ENCODE assay signal across 22 cellular contexts in genomic region chr12:14325716-14326343, GRCh38.
"Had no signal": no experiment of that assay in that cellular context is flagged by ENCODE, and none has a peak within 500 bp of the region (broad histone marks: within the 10 kb centered on the region; RNA-seq: fewer than 3 reads in every experiment).

No MANE protein-coding gene starts in this region.

- H3K36me3 ChIP-seq: left ventricle myocardium inferior, ovary, sigmoid colon, spleen, stomach, thyroid gland, transverse colon, upper lobe of left lung, vagina had no signal

- H3K27ac Mint-ChIP-seq: memory B cell; naive thymus-derived CD4-positive, alpha-beta T cell; natural killer cell treated with Interleukin-12 subunit alpha and Interleukin-12 subunit beta and Interleukin-15 and Interleukin-18, amount 100 ng/mL, for 72 hours; progenitor cell of endocrine pancreas; stimulated activated naive B cell treated with anti-CD40 and anti-IgM and Interleukin-4, amounts not matched to agents 10 μg/mL and 1 μg/mL and 100 μg/mL, for 72 hours had no signal

- H3K4me1 ChIP-seq: left ventricle myocardium inferior, sigmoid colon, spleen, stomach, testis, thyroid gland, transverse colon, upper lobe of left lung, vagina had no signal

- DNase-seq: islet precursor cell; left ventricle myocardium inferior; midbrain; mucosa of descending colon; naive thymus-derived CD4-positive, alpha-beta T cell; ovary; retina; sigmoid colon; small intestine; spleen; stimulated activated naive B cell treated with anti-CD40 and anti-IgM and Interleukin-4, amounts not matched to agents 10 μg/mL and 1 μg/mL and 100 μg/mL, for 72 hours; stimulated activated naive CD8-positive, alpha-beta T cell treated with anti-CD3 and anti-CD28 coated beads, Interleukin-15, Interleukin-2, amounts not matched to agents 100 U/mL and 50 U/mL, for 24 hours; stomach; testis; thyroid gland; transverse colon; upper lobe of left lung had no signal

- H3K36me3 Mint-ChIP-seq: naive thymus-derived CD4-positive, alpha-beta T cell; natural killer cell treated with Interleukin-12 subunit alpha and Interleukin-12 subunit beta and Interleukin-15 and Interleukin-18, amount 100 ng/mL, for 72 hours had no signal

- H3K9me3 Mint-ChIP-seq: memory B cell; natural killer cell treated with Interleukin-12 subunit alpha and Interleukin-12 subunit beta and Interleukin-15 and Interleukin-18, amount 100 ng/mL, for 72 hours had no signal

- H3K4me3 ChIP-seq: left ventricle myocardium inferior, lung, mucosa of descending colon, ovary, sigmoid colon, spleen, stomach, testis, thyroid gland, transverse colon, upper lobe of left lung, vagina had no signal

- H3K27me3 ChIP-seq: ovary, sigmoid colon, spleen, stomach, testis, thyroid gland, transverse colon, upper lobe of left lung, vagina had no signal

- H3K27ac ChIP-seq: left ventricle myocardium inferior, ovary, sigmoid colon, spleen, stomach, testis, thyroid gland, transverse colon, upper lobe of left lung, vagina had no signal

- H3K9me3 ChIP-seq: mucosa of descending colon, ovary, sigmoid colon, testis, thyroid gland, transverse colon, upper lobe of left lung, vagina had no signal

- H3K4me3 Mint-ChIP-seq: memory B cell; naive thymus-derived CD4-positive, alpha-beta T cell; natural killer cell treated with Interleukin-12 subunit alpha and Interleukin-12 subunit beta and Interleukin-15 and Interleukin-18, amount 100 ng/mL, for 72 hours; stimulated activated naive B cell treated with anti-CD40 and anti-IgM and Interleukin-4, amounts not matched to agents 10 μg/mL and 1 μg/mL and 100 μg/mL, for 72 hours had no signal

- H3K27me3 Mint-ChIP-seq: memory B cell; naive thymus-derived CD4-positive, alpha-beta T cell; natural killer cell treated with Interleukin-12 subunit alpha and Interleukin-12 subunit beta and Interleukin-15 and Interleukin-18, amount 100 ng/mL, for 72 hours; progenitor cell of endocrine pancreas; stimulated activated naive B cell treated with anti-CD40 and anti-IgM and Interleukin-4, amounts not matched to agents 10 μg/mL and 1 μg/mL and 100 μg/mL, for 72 hours had no signal
